In genomic region chr14:68687746-68688145, GRCh38 we compare ENCODE assay signal across 10 cellular contexts.
DNase-seq lines count a peak whose midpoint lies in the region; ATAC-seq and TF ChIP-seq lines count a peak whose summit lies in the region.
"Had no signal": no experiment of that assay in that cellular context is flagged by ENCODE, and none has a peak within 500 bp of the region (broad histone marks: within the 10 kb centered on the region; RNA-seq: fewer than 3 reads in every experiment).

No MANE protein-coding gene starts in this region.

- TF ChIP-seq POLR2A in sigmoid colon (IDR thresholded peaks at IDR 0.05) = no peak

- no peaks in the 10 kb centered on the region for H3K27me3 ChIP-seq in sigmoid colon
- H3K27me3 ChIP-seq: cardiac muscle cell had no signal

- peak; percentile 91 for DNase-seq in EL
- DNase-seq in RPMI7951 (ENCODE audit: low read depth) = peak; percentile 93
- peak; percentile 77 for DNase-seq in fibroblast of gingiva (ENCODE audit: low read depth)
- DNase-seq in sigmoid colon = peak; percentile 28
- DNase-seq in sciatic nerve (ENCODE audit: low spot score) = no peak
- DNase-seq in occipital lobe (lab: John Stamatoyannopoulos, UW) = no peak
- DNase-seq in stimulated activated CD8-positive, alpha-beta memory T cell treated with anti-CD3 and anti-CD28 coated beads, Interleukin-4, amount 100 ng/mL, for 48 hours = no peak

- no peak overlapping the region for H3K4me3 ChIP-seq in sigmoid colon
- H3K4me3 ChIP-seq: cardiac muscle cell had no signal

- intact Hi-C loops in sigmoid colon (cut with DNase I) = no loop called here
- intact Hi-C loops in sciatic nerve (cut with DNase I) = no loop called here

- no peak for TF ChIP-seq EP300 in sigmoid colon (IDR thresholded peaks at IDR 0.05)

- peak overlapping the region in 1 of 4 donors; percentile 77 for H3K27ac ChIP-seq in sigmoid colon
- H3K27ac ChIP-seq: cardiac muscle cell, parathyroid adenoma had no signal

- ATAC-seq in sciatic nerve (no peak), GM19324 (IDR thresholded peaks at IDR 0.05; ENCODE audit: low FRiP score, unreplicated experiment) (no peak)

- H3K4me1 ChIP-seq in sigmoid colon = peaks cover 0 to 64% (median 36%) of the 10 kb centered on the region in 4 donors

- no peak for TF ChIP-seq CTCF in sigmoid colon (IDR thresholded peaks at IDR 0.05)

- WGBS in sigmoid colon, 2 donors = 92 to 94% methylated on average over 11 of the region's 11 CpGs

- H3K36me3 ChIP-seq in sigmoid colon = no peaks in the 10 kb centered on the region
- H3K36me3 ChIP-seq: cardiac muscle cell had no signal

- no peaks in the 10 kb centered on the region for H3K9me3 ChIP-seq in sigmoid colon

Comparison
In these comparisons a context has a peak if more than half of its experiments do, and no peak if none do; other contexts are left out.
1. DNase-seq: peak in EL (single experiment), RPMI7951 (single experiment), fibroblast of gingiva (single experiment) and sigmoid colon (single experiment); none in sciatic nerve (single experiment), occipital lobe (single experiment) and stimulated activated CD8-positive, alpha-beta memory T cell treated with anti-CD3 and anti-CD28 coated beads, Interleukin-4, amount 100 ng/mL, for 48 hours (single experiment).